1 cellular context compared by ENCODE assay signal in genomic region chr1:9824702-9825089, GRCh38.
TF ChIP-seq lines count a peak whose summit lies in the region.

No MANE protein-coding gene starts in this region.

TF ChIP-seq in A549, 52 proteins besides CTCF, POLR2A, EP300 and RAD21 (continued from another document):
- no peak for TF ChIP-seq MYC (IDR thresholded peaks at IDR 0.05; ENCODE audit: borderline replicate concordance, low read length)
- TF ChIP-seq KDM1A (IDR thresholded peaks at IDR 0.05; ENCODE audit: low read depth): peak; percentile 80
- TF ChIP-seq RNF2 (IDR thresholded peaks at IDR 0.05; ENCODE audit: borderline replicate concordance, low read depth): no peak
- peak; percentile 84; the same call in 1 of the 2 replicates for TF ChIP-seq HDAC2 (IDR thresholded peaks at IDR 0.05)
- no peak for TF ChIP-seq SMC3 (IDR thresholded peaks at IDR 0.05)
